ENCODE assay signal across 30 cellular contexts in genomic region chr6:105800398-105800797, GRCh38.
"Had no signal": no experiment of that assay in that cellular context is flagged by ENCODE, and none has a peak within 500 bp of the region (broad histone marks: within the 10 kb centered on the region; RNA-seq: fewer than 3 reads in every experiment).

No MANE protein-coding gene starts in this region.

- H3K27ac ChIP-seq: brain microvascular endothelial cell, coronary artery, esophagus muscularis mucosa, WERI-Rb-1 had no signal

- H3K4me3 Mint-ChIP-seq: activated B cell treated with CpG ODN at 0.5 μM for 24 hours; activated CD4-positive, alpha-beta memory T cell treated with anti-CD3 and anti-CD28 coated beads, Interleukin-2, amount 10 ng/mL, durations not matched to agents 7 days and 5 days; activated CD4-positive, alpha-beta T cell treated with anti-CD3 and anti-CD28 coated beads, Interleukin-2, amount 10 ng/mL, durations not matched to agents 7 days and 5 days; activated naive CD4-positive, alpha-beta T cell treated with anti-CD3 and anti-CD28 coated beads for 36 hours; activated naive CD4-positive, alpha-beta T cell treated with anti-CD3 and anti-CD28 coated beads, Interleukin-2, amount 50 U/mL, for 24 hours; activated naive CD8-positive, alpha-beta T cell treated with anti-CD3 and anti-CD28 coated beads, Interleukin-2, amount 10 ng/mL, durations not matched to agents 7 days and 5 days; activated T-cell treated with anti-CD3 and anti-CD28 coated beads, Interleukin-2, amount 50 U/mL, for 24 hours; activated T-cell treated with anti-CD3 and anti-CD28 coated beads, Interleukin-2, amount 50 U/mL, for 72 hours; central memory CD8-positive, alpha-beta T cell; dendritic cell treated with granulocyte-macrophage colony-stimulating factor and Interleukin-4, amounts not matched to agents 40 ng/mL and 50 ng/mL, for 4 days; endodermal cell; T-helper 17 cell; T-helper 2 cell treated with Interferon-gamma antibody and Interleukin-4, amounts not matched to agents 5 μg/mL and 100 μg/mL, for 36 hours had no signal

- H3K9me3 Mint-ChIP-seq: activated B cell treated with CpG ODN at 0.5 μM for 24 hours; activated CD4-positive, alpha-beta memory T cell treated with anti-CD3 and anti-CD28 coated beads, Interleukin-2, amount 10 ng/mL, durations not matched to agents 7 days and 5 days; activated naive CD4-positive, alpha-beta T cell treated with anti-CD3 and anti-CD28 coated beads for 36 hours; activated naive CD4-positive, alpha-beta T cell treated with anti-CD3 and anti-CD28 coated beads, Interleukin-2, amount 50 U/mL, for 24 hours; activated naive CD8-positive, alpha-beta T cell treated with anti-CD3 and anti-CD28 coated beads, Interleukin-2, amount 10 ng/mL, durations not matched to agents 7 days and 5 days; activated T-cell treated with anti-CD3 and anti-CD28 coated beads, Interleukin-2, amount 50 U/mL, for 24 hours; activated T-cell treated with anti-CD3 and anti-CD28 coated beads, Interleukin-2, amount 50 U/mL, for 72 hours; activated T-helper 2 cell treated with anti-CD3 and anti-CD28 coated beads, Interferon-gamma antibody, Interleukin-2, Interleukin-4, amounts not matched to agents 10 μg/mL and 5 μg/mL and 100 μg/mL, durations not matched to agents 14 hours and 24 hours and 36 hours; central memory CD8-positive, alpha-beta T cell; dendritic cell treated with granulocyte-macrophage colony-stimulating factor and Interleukin-4, amounts not matched to agents 40 ng/mL and 50 ng/mL, for 4 days had no signal

- H3K27me3 ChIP-seq: brain microvascular endothelial cell, dorsolateral prefrontal cortex, esophagus muscularis mucosa had no signal

- H3K36me3 ChIP-seq: brain microvascular endothelial cell, esophagus muscularis mucosa, WERI-Rb-1 had no signal

- ATAC-seq: T-helper 17 cell had no signal

- DNase-seq: activated B cell treated with CpG ODN at 0.5 μM for 24 hours; activated CD4-positive, alpha-beta memory T cell treated with anti-CD3 and anti-CD28 coated beads, Interleukin-2, amount 10 ng/mL, durations not matched to agents 7 days and 5 days; activated CD4-positive, alpha-beta T cell treated with anti-CD3 and anti-CD28 coated beads, Interleukin-2, amount 10 ng/mL, durations not matched to agents 7 days and 5 days; activated CD4-positive, alpha-beta T cell treated with anti-CD3 and anti-CD28 coated beads, Interleukin-2, amount 50 U/mL, for 4 hours; activated CD8-positive, alpha-beta memory T cell treated with anti-CD3 and anti-CD28 coated beads, Interleukin-2, amount 50 U/mL, for 48 hours; activated effector memory CD4-positive, alpha-beta T cell treated with anti-CD3 and anti-CD28 coated beads, Interleukin-2, amount 50 U/mL, for 16 hours; activated naive CD4-positive, alpha-beta T cell treated with anti-CD3 and anti-CD28 coated beads for 36 hours; activated naive CD8-positive, alpha-beta T cell treated with anti-CD3 and anti-CD28 coated beads, Interleukin-2, amount 10 ng/mL, durations not matched to agents 7 days and 5 days; activated T-cell treated with anti-CD3 and anti-CD28 coated beads for 4 hours; activated T-cell treated with anti-CD3 and anti-CD28 coated beads, Interleukin-2, amount 50 U/mL, for 24 hours; activated T-cell treated with anti-CD3 and anti-CD28 coated beads, Interleukin-2, amount 50 U/mL, for 72 hours; amniotic stem cell; anterior cingulate cortex; brain microvascular endothelial cell; dorsolateral prefrontal cortex; effector memory CD4-positive, alpha-beta T cell; endodermal cell; foreskin melanocyte; head of caudate nucleus; T-helper 1 cell; T-helper 17 cell; T1000; WERI-Rb-1 had no signal

- H3K36me3 Mint-ChIP-seq: activated naive CD4-positive, alpha-beta T cell treated with anti-CD3 and anti-CD28 coated beads, Interleukin-2, amount 50 U/mL, for 24 hours had no signal

- H3K9me3 ChIP-seq: esophagus muscularis mucosa had no signal

- H3K27me3 Mint-ChIP-seq: activated B cell treated with CpG ODN at 0.5 μM for 24 hours; activated CD4-positive, alpha-beta memory T cell treated with anti-CD3 and anti-CD28 coated beads, Interleukin-2, amount 10 ng/mL, durations not matched to agents 7 days and 5 days; activated naive CD4-positive, alpha-beta T cell treated with anti-CD3 and anti-CD28 coated beads, Interleukin-2, amount 50 U/mL, for 24 hours; central memory CD8-positive, alpha-beta T cell; dendritic cell treated with granulocyte-macrophage colony-stimulating factor and Interleukin-4, amounts not matched to agents 40 ng/mL and 50 ng/mL, for 4 days; T-helper 17 cell had no signal

- H3K4me1 Mint-ChIP-seq: activated B cell treated with CpG ODN at 0.5 μM for 24 hours; central memory CD8-positive, alpha-beta T cell had no signal

- H3K27ac Mint-ChIP-seq: activated B cell treated with CpG ODN at 0.5 μM for 24 hours; activated CD4-positive, alpha-beta memory T cell treated with anti-CD3 and anti-CD28 coated beads, Interleukin-2, amount 10 ng/mL, durations not matched to agents 7 days and 5 days; activated CD4-positive, alpha-beta T cell treated with anti-CD3 and anti-CD28 coated beads, Interleukin-2, amount 10 ng/mL, durations not matched to agents 7 days and 5 days; activated naive CD4-positive, alpha-beta T cell treated with anti-CD3 and anti-CD28 coated beads for 36 hours; activated naive CD4-positive, alpha-beta T cell treated with anti-CD3 and anti-CD28 coated beads, Interleukin-2, amount 50 U/mL, for 24 hours; activated naive CD8-positive, alpha-beta T cell treated with anti-CD3 and anti-CD28 coated beads, Interleukin-2, amount 10 ng/mL, durations not matched to agents 7 days and 5 days; activated T-cell treated with anti-CD3 and anti-CD28 coated beads, Interleukin-2, amount 50 U/mL, for 24 hours; activated T-cell treated with anti-CD3 and anti-CD28 coated beads, Interleukin-2, amount 50 U/mL, for 72 hours; activated T-helper 2 cell treated with anti-CD3 and anti-CD28 coated beads, Interferon-gamma antibody, Interleukin-2, Interleukin-4, amounts not matched to agents 10 μg/mL and 5 μg/mL and 100 μg/mL, durations not matched to agents 14 hours and 24 hours and 36 hours; dendritic cell treated with granulocyte-macrophage colony-stimulating factor and Interleukin-4, amounts not matched to agents 40 ng/mL and 50 ng/mL, for 4 days; endodermal cell; T-helper 17 cell; T-helper 2 cell treated with Interferon-gamma antibody and Interleukin-4, amounts not matched to agents 5 μg/mL and 100 μg/mL, for 36 hours had no signal

- H3K4me3 ChIP-seq: coronary artery, dorsolateral prefrontal cortex, esophagus muscularis mucosa had no signal
